Comparison of ENCODE assay signal across 11 cellular contexts in the genomic region with DNA sequence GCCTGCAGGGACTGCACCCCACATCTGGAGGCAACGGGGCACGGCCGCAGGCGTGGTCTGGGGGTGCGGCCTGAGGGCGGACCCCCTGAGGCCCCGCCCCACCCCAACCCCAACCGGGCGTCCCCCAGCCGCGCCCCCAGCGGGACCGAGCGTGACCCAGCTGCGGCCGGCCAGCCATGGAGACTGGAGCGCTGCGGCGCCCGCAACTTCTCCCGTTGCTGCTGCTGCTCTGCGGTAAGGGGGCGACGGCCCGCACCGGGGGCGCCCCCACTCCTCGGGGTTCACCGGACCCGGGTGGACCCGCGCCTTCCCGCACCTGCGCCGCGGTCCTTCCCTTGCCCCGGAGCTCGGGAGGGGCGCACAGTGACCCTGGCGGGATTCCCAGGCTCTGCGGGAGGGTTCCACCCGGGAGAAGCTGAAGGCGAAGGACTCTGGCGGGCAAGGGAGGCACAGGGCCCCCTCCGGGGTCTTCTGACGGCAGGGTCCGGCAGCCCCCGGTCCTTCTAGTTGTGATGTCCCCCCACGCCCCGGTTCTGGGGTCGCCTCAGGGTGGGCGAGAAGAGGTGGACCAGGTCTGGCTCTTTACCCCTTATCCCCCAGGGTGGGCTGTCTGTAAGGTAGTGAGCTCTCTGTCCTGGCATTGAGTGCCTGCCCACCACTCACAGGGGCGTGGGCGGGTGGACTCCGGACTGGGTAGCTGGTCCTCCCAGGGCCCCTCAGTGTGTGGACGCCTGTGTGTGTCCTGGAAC. TPM values are rescaled to one million over a fixed set of nuclear protein-coding genes. Genes with fewer than 3 reads are reported as not detected.
DNase-seq lines count a peak whose midpoint lies in the region; ATAC-seq and TF ChIP-seq lines count a peak whose summit lies in the region.
"Had no signal": no experiment of that assay in that cellular context is flagged by ENCODE, and none has a peak within 500 bp of the region (broad histone marks: within the 10 kb centered on the region; RNA-seq: fewer than 3 reads in every experiment).

A gene with protein sequence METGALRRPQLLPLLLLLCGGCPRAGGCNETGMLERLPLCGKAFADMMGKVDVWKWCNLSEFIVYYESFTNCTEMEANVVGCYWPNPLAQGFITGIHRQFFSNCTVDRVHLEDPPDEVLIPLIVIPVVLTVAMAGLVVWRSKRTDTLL (plus strand): TSS at position 139 of the 749 bp plus-strand sequence. CDS start 38 bp downstream, at position 177.

- no peak for TF ChIP-seq EP300 in suprapubic skin (IDR thresholded peaks at IDR 0.05)

- H4K91ac ChIP-seq in mesenchymal stem cell (ENCODE audit: low read length) = no peak within 1 kb of the TSS

- peak within 1 kb of the TSS; percentile 33 for H2BK15ac ChIP-seq in mesenchymal stem cell (ENCODE audit: low read depth, poor library complexity, severe bottlenecking)

- peak within 1 kb of the TSS; percentile 29 for H3K4me2 ChIP-seq in mesenchymal stem cell (ENCODE audit: low read length, poor library complexity, severe bottlenecking)
- H3K4me2 ChIP-seq: KMS-11 had no signal

- H3K9ac ChIP-seq in mesenchymal stem cell (ENCODE audit: low read length) = no peak within 1 kb of the TSS
- H3K9ac ChIP-seq: KMS-11 had no signal

- H3K27ac ChIP-seq in mesenchymal stem cell (ENCODE audit: low read length, poor library complexity, severe bottlenecking) (no peak within 1 kb of the TSS), suprapubic skin (peak within 1 kb of the TSS; percentile 16)
- H3K27ac ChIP-seq: 22Rv1, KMS-11 had no signal

- no peak within 1 kb of the TSS for H4K8ac ChIP-seq in mesenchymal stem cell (ENCODE audit: low read length)

- no peak within 1 kb of the TSS for H2BK5ac ChIP-seq in mesenchymal stem cell (ENCODE audit: low read depth, low read length, poor library complexity, severe bottlenecking)

- ATAC-seq in esophagus mucosa (peak; percentile 35), GM18861 (IDR thresholded peaks at IDR 0.05; ENCODE audit: unreplicated experiment) (no peak)

- H2AK5ac ChIP-seq in mesenchymal stem cell (ENCODE audit: low read length, severe bottlenecking) = no peak within 1 kb of the TSS

- H3K4me1 ChIP-seq in mesenchymal stem cell (ENCODE audit: control insufficient read depth, insufficient read depth, low read depth, low read length) (peaks cover 9% of the 10 kb centered on the region), suprapubic skin (peaks cover 8% of the 10 kb centered on the region)

- H3K9me3 ChIP-seq in mesenchymal stem cell (ENCODE audit: control insufficient read depth, low read length) = no peaks in the 10 kb centered on the region
- no peaks in the 10 kb centered on the region for H3K9me3 ChIP-seq in suprapubic skin

- no peak for TF ChIP-seq CTCF in suprapubic skin (IDR thresholded peaks at IDR 0.05)

- no peak within 1 kb of the TSS for H3K23ac ChIP-seq in mesenchymal stem cell (ENCODE audit: low read length in 2 of 2)

- H2BK12ac ChIP-seq in mesenchymal stem cell (ENCODE audit: low read length in 2 of 2) = no peak within 1 kb of the TSS

- no peak for TF ChIP-seq POLR2A in suprapubic skin (IDR thresholded peaks at IDR 0.05)

- H3K18ac ChIP-seq in mesenchymal stem cell (ENCODE audit: low read depth in 1 of 2, low read length in 2 of 2) = no peak within 1 kb of the TSS

- no peaks in the 10 kb centered on the region for H3K36me3 ChIP-seq in mesenchymal stem cell (ENCODE audit: control insufficient read depth in 1 of 2, insufficient read depth in 2 of 2, low read depth in 1 of 2, low read length in 2 of 2)
- no peaks in the 10 kb centered on the region for H3K36me3 ChIP-seq in suprapubic skin

- 15% methylated on average over 46 of the region's 56 CpGs for WGBS in mesenchymal stem cell
- WGBS in suprapubic skin = 77% methylated on average over 4 of the region's 56 CpGs

- H3K79me1 ChIP-seq in mesenchymal stem cell (replicated peaks; ENCODE audit: low read length, poor library complexity, severe bottlenecking) = no peaks in the 10 kb centered on the region

- H3K4me3 ChIP-seq in mesenchymal stem cell (ENCODE audit: insufficient read depth in 1 of 2, low read depth in 1 of 2, low read length in 2 of 2) (no peak within 1 kb of the TSS), suprapubic skin (peak within 1 kb of the TSS; percentile 39)

- H2BK120ac ChIP-seq in mesenchymal stem cell (ENCODE audit: low read depth, low read length) = no peak within 1 kb of the TSS

- H3K14ac ChIP-seq in mesenchymal stem cell (ENCODE audit: low read length in 2 of 2) = no peak within 1 kb of the TSS

- H3K27me3 ChIP-seq in mesenchymal stem cell (ENCODE audit: control insufficient read depth in 1 of 2, insufficient read depth in 1 of 2, low read length in 2 of 2) = peaks cover 53 to 61% of the 10 kb centered on the region in 2 experiments
- peaks cover 15% of the 10 kb centered on the region for H3K27me3 ChIP-seq in suprapubic skin

- no peak within 1 kb of the TSS for H3K4ac ChIP-seq in mesenchymal stem cell (ENCODE audit: low read depth in 1 of 2, low read length in 2 of 2)

- H2AFZ ChIP-seq in mesenchymal stem cell (ENCODE audit: low read depth, low read length) = no peak within 1 kb of the TSS

- DNase-seq in DMS 273 (lab: John Stamatoyannopoulos, UW; ENCODE audit: unreplicated experiment) (peak; percentile 50), DMS 273 treated with DMSO at 0.1 percent for 48 hours (lab: John Stamatoyannopoulos, UW) (no peak), mesenchymal stem cell (no peak), suprapubic skin (ENCODE audit: low spot score in 2 of 2) (peak; percentile 55 to 71), NCI-H1436 (lab: John Stamatoyannopoulos, UW) (no peak)
- no peak for DNase-seq in stimulated activated CD4-positive, alpha-beta T cell treated with anti-CD3 and anti-CD28 coated beads, Interleukin-4, amount 100 ng/mL, for 1 hour
- DNase-seq: T-helper 9 cell had no signal

RNA-seq across cellular contexts. Expression of the gene that starts here (rescaled TPM):
- total RNA-seq in esophagus mucosa = 7.8 TPM
- not detected for polyA plus RNA-seq in mesenchymal stem cell (2013, experiment 1 of 2)
- polyA plus RNA-seq in mesenchymal stem cell (2013, experiment 2 of 2) = not detected
- 10 to 100 TPM; 14.4 to 62.9 (median 33.6) TPM for total RNA-seq in suprapubic skin

Comparison
In these comparisons a context has a peak if more than half of its experiments do, and no peak if none do; other contexts are left out.
1. DNase-seq: peak in DMS 273 (single experiment) and suprapubic skin (2 of 2); none in DMS 273 treated with DMSO at 0.1 percent for 48 hours (single experiment), mesenchymal stem cell (single experiment), stimulated activated CD4-positive, alpha-beta T cell treated with anti-CD3 and anti-CD28 coated beads, Interleukin-4, amount 100 ng/mL, for 1 hour (single experiment) and NCI-H1436 (single experiment).